ENCODE assay signal across 19 cellular contexts in genomic region chr9:132002827-132003704, GRCh38.
DNase-seq lines count a peak whose midpoint lies in the region; ATAC-seq and TF ChIP-seq lines count a peak whose summit lies in the region.
"Had no signal": no experiment of that assay in that cellular context is flagged by ENCODE, and none has a peak within 500 bp of the region (broad histone marks: within the 10 kb centered on the region; RNA-seq: fewer than 3 reads in every experiment).

No MANE protein-coding gene starts in this region.

- H3K4me2 ChIP-seq in SK-N-SH = no peak overlapping the region

- no peak overlapping the region for H3K4me3 Mint-ChIP-seq in CD8-positive, alpha-beta T cell
- H3K4me3 Mint-ChIP-seq: naive thymus-derived CD8-positive, alpha-beta T cell had no signal

- peaks cover 5% of the 10 kb centered on the region for H3F3A ChIP-seq in SK-N-SH (replicated peaks; ENCODE audit: insufficient read depth)

- H3K9me2 ChIP-seq in SK-N-SH = no peaks in the 10 kb centered on the region

- H3K4me1 Mint-ChIP-seq in CD8-positive, alpha-beta T cell (ENCODE audit: low read depth) = peaks cover 34% of the 10 kb centered on the region

- DNase-seq in CD8-positive, alpha-beta T cell = no peak
- no peak for DNase-seq in SK-N-SH
- peak; percentile 17 for DNase-seq in kidney tubule cell (ENCODE audit: low spot score)
- DNase-seq in esophagus squamous epithelium (lab: John Stamatoyannopoulos, UW) = no peak
- DNase-seq: activated CD4-positive, alpha-beta T cell treated with anti-CD3 and anti-CD28 coated beads for 48 hours; activated naive CD4-positive, alpha-beta T cell treated with anti-CD3 and anti-CD28 coated beads, Interleukin-2, amount 50 U/mL, for 16 hours; dorsolateral prefrontal cortex; naive thymus-derived CD8-positive, alpha-beta T cell; NCI-H1694 treated with DMSO at 0.1 percent for 48 hours; NCI-H446; stimulated activated CD4-positive, alpha-beta T cell treated with anti-CD3 and anti-CD28 coated beads, Interleukin-4, amount 100 ng/mL, for 4 hours; stimulated activated CD8-positive, alpha-beta memory T cell treated with anti-CD3 and anti-CD28 coated beads, Interleukin-4, amount 100 ng/mL, for 48 hours; T1000 had no signal

- H3K9me3 ChIP-seq in CD8-positive, alpha-beta T cell (ENCODE audit: low read length) = no peaks in the 10 kb centered on the region
- H3K9me3 ChIP-seq in HEK293 (ENCODE audit: control insufficient read depth, insufficient read depth, low read depth, low read length) (no peaks in the 10 kb centered on the region), SK-N-SH (0 out of 2 replicates have a peak, but pooled peaks cover 6% of the 10 kb centered on the region), esophagus squamous epithelium (no peaks in the 10 kb centered on the region)

- CTCF ChIA-PET in CD8-positive, alpha-beta T cell (lab: Charles Lee) = interaction anchor here (0.9 kb wide), 1 partner anchor 233 kb away, joined by 3 read pairs; no protein-coding TSS in a partner anchor
- CTCF ChIA-PET in HEK293 (lab: Yijun Ruan, JAX) = interaction anchor here (0.6 to 1.2 kb wide), 3 partner anchors 10 to 669 kb away, joined by 3 to 4 read pairs (median 3); no protein-coding TSS in a partner anchor
- CTCF ChIA-PET in SK-N-SH (lab: Yijun Ruan, JAX) = interaction anchor here (0.8 to 1.4 kb wide), 7 partner anchors 13 to 256 kb away, joined by 3 read pairs; no protein-coding TSS in a partner anchor

- no peak for TF ChIP-seq POLR2A in esophagus squamous epithelium (IDR thresholded peaks at IDR 0.05)

- H3K27ac Mint-ChIP-seq in CD8-positive, alpha-beta T cell = peak overlapping the region; percentile 37

- H3K27ac ChIP-seq in CD8-positive, alpha-beta T cell (ENCODE audit: low read depth, low read length) = no peak overlapping the region
- H3K27ac ChIP-seq in HEK293 (ENCODE audit: extremely low read depth, low read depth, low read length) = no peak overlapping the region
- peak overlapping the region in 1 of 2 experiments; percentile 55; a peak in 2 of 4 replicates for H3K27ac ChIP-seq in SK-N-SH (ENCODE audit: low read depth in 2 of 2, low read length in 1 of 2)
- H3K27ac ChIP-seq in esophagus squamous epithelium = no peak overlapping the region
- H3K27ac ChIP-seq: dorsolateral prefrontal cortex, SJSA1, skin epidermis had no signal

- no peaks in the 10 kb centered on the region for H3K9me3 Mint-ChIP-seq in CD8-positive, alpha-beta T cell
- H3K9me3 Mint-ChIP-seq: naive thymus-derived CD8-positive, alpha-beta T cell had no signal

- H2AFZ ChIP-seq in SK-N-SH (ENCODE audit: low read depth) = no peak overlapping the region

- H3K27me3 Mint-ChIP-seq in CD8-positive, alpha-beta T cell (ENCODE audit: low read depth) = no peaks in the 10 kb centered on the region
- H3K27me3 Mint-ChIP-seq: naive thymus-derived CD8-positive, alpha-beta T cell had no signal

- H3K27me3 ChIP-seq in CD8-positive, alpha-beta T cell (ENCODE audit: insufficient read depth, low read length) = no peaks in the 10 kb centered on the region
- H3K27me3 ChIP-seq in SK-N-SH (ENCODE audit: insufficient read depth) = no peaks in the 10 kb centered on the region
- no peaks in the 10 kb centered on the region for H3K27me3 ChIP-seq in esophagus squamous epithelium
- H3K27me3 ChIP-seq: dorsolateral prefrontal cortex, SJSA1 had no signal

- TF ChIP-seq EP300 in SK-N-SH (IDR thresholded peaks at IDR 0.05; ENCODE audit: borderline replicate concordance in 1 of 2, low read depth in 1 of 2, low read length in 1 of 2) = peak in 1 of 2 experiments; percentile 85; a peak in 2 of 4 replicates

- intact Hi-C loops in CD8-positive, alpha-beta T cell (cut with DNase I, micrococcal nuclease) = no loop called here
- intact Hi-C loops in esophagus squamous epithelium (cut with DNase I) = no loop called here

- peaks cover 21% of the 10 kb centered on the region for H3K36me3 Mint-ChIP-seq in CD8-positive, alpha-beta T cell

- no peak for TF ChIP-seq CTCF in CD8-positive, alpha-beta T cell (IDR thresholded peaks at IDR 0.05)
- no peak for TF ChIP-seq CTCF in HEK293 (tag by site-specific recombination; IDR thresholded peaks at IDR 0.05)
- no peak for TF ChIP-seq CTCF in SK-N-SH (IDR thresholded peaks at IDR 0.05)
- TF ChIP-seq CTCF in esophagus squamous epithelium (IDR thresholded peaks at IDR 0.05) = no peak

- H3K4me3 ChIP-seq in CD8-positive, alpha-beta T cell (ENCODE audit: low read depth, low read length) = no peak overlapping the region
- H3K4me3 ChIP-seq in HEK293 (ENCODE audit: low read depth, low read length) = no peak overlapping the region
- no peak overlapping the region for H3K4me3 ChIP-seq in SK-N-SH (ENCODE audit: low read depth in 2 of 2, low read length in 1 of 2)
- no peak overlapping the region for H3K4me3 ChIP-seq in esophagus squamous epithelium
- H3K4me3 ChIP-seq: dorsolateral prefrontal cortex, SJSA1, skin epidermis had no signal

- ATAC-seq in CD8-positive, alpha-beta T cell = no peak
- ATAC-seq in HG02678 (IDR thresholded peaks at IDR 0.05; ENCODE audit: unreplicated experiment) (no peak), HG02610 (IDR thresholded peaks at IDR 0.05; ENCODE audit: unreplicated experiment) (no peak)
- ATAC-seq: esophagus mucosa; naive thymus-derived CD8-positive, alpha-beta T cell had no signal

- POLR2A ChIA-PET in CD8-positive, alpha-beta T cell (lab: Charles Lee) = interaction anchor here (0.7 kb wide), 1 partner anchor 15 kb away, joined by 4 read pairs; no protein-coding TSS in a partner anchor
- POLR2A ChIA-PET in HEK293 (lab: Yijun Ruan, JAX) = interaction anchor here (0.6 to 0.7 kb wide), 2 partner anchors 104 to 168 kb away, joined by 5 to 6 read pairs; no protein-coding TSS in a partner anchor
- POLR2A ChIA-PET in SK-N-SH (lab: Yijun Ruan, JAX) = no interaction called here

- WGBS in SK-N-SH (ENCODE audit: low lambda C conversion rate) = 85% methylated on average over 6 of the region's 7 CpGs
- 80 to 91% methylated on average over 4 to 7 of the region's 7 CpGs for WGBS in esophagus squamous epithelium, 2 donors

- no peaks in the 10 kb centered on the region; the same call in 1 of the 2 replicates for H3K79me2 ChIP-seq in SK-N-SH (ENCODE audit: insufficient read depth)

- no peaks in the 10 kb centered on the region; the same call in 1 of the 2 replicates for H4K20me1 ChIP-seq in SK-N-SH (ENCODE audit: insufficient read depth)

- no peaks in the 10 kb centered on the region for H3K36me3 ChIP-seq in CD8-positive, alpha-beta T cell (ENCODE audit: insufficient read depth, low read length)
- H3K36me3 ChIP-seq in HEK293 (ENCODE audit: control insufficient read depth in 2 of 2, insufficient read depth in 1 of 2, low read length in 2 of 2) (no peaks in the 10 kb centered on the region), SK-N-SH (replicated peaks in 1 of 2; ENCODE audit: control insufficient read depth in 1 of 2, insufficient read depth in 2 of 2, low read length in 1 of 2) (peaks cover 0 to 6% of the 10 kb centered on the region in 2 experiments), esophagus squamous epithelium (no peaks in the 10 kb centered on the region)

- H3K9ac ChIP-seq in SK-N-SH = no peak overlapping the region

- TF ChIP-seq RAD21 in SK-N-SH (IDR thresholded peaks at IDR 0.05; ENCODE audit: low read length) = peak; percentile 16; the same call in 1 of the 2 replicates

- H3K4me1 ChIP-seq in CD8-positive, alpha-beta T cell (ENCODE audit: insufficient read depth, low read length) = no peaks in the 10 kb centered on the region
- peaks cover under 1% of the 10 kb centered on the region; the same call in 1 of the 2 replicates for H3K4me1 ChIP-seq in HEK293 (ENCODE audit: control insufficient read depth, insufficient read depth, low read length)
- H3K4me1 ChIP-seq in SK-N-SH (ENCODE audit: control insufficient read depth in 1 of 2, insufficient read depth in 2 of 2, low read depth in 1 of 2, low read length in 1 of 2) = peaks cover 31 to 43% of the 10 kb centered on the region in 2 experiments
- peaks cover 21 to 32% (median 21%) of the 10 kb centered on the region in 3 donors for H3K4me1 ChIP-seq in esophagus squamous epithelium

TF ChIP-seq in HEK293, 187 proteins besides CTCF, POLR2A, EP300 and RAD21:
- TF ChIP-seq WT1 (tag by site-specific recombination; IDR thresholded peaks at IDR 0.05) (no peak), ZNF362 (tag by site-specific recombination; IDR thresholded peaks at IDR 0.05) (0 out of 2 replicates have a peak, but pooled peaks have one; percentile 50)
TF ChIP-seq in HEK293: peak in this region for 1.

TF ChIP-seq in SK-N-SH, 30 proteins besides CTCF, POLR2A, EP300 and RAD21:
- TF ChIP-seq CHD2 (IDR thresholded peaks at IDR 0.05; ENCODE audit: low read length, partially characterized antibody) = peak; percentile 28
- TF ChIP-seq SIN3A (IDR thresholded peaks at IDR 0.05; ENCODE audit: borderline replicate concordance, low read depth, low read length) = no peak
- TF ChIP-seq ZBTB33 (IDR thresholded peaks at IDR 0.05; ENCODE audit: borderline replicate concordance, low read depth) = no peak
- TF ChIP-seq PBX3 (IDR thresholded peaks at IDR 0.05) = 0 out of 2 replicates have a peak, but pooled peaks have one; percentile 17
- TF ChIP-seq GATA2 (CRISPR knock-in tag; IDR thresholded peaks at IDR 0.05) = peak; percentile 42; the same call in 1 of the 2 replicates
- peak; percentile 60; the same call in 1 of the 2 replicates for TF ChIP-seq RCOR1 (IDR thresholded peaks at IDR 0.05; ENCODE audit: low read length)
- no peak for TF ChIP-seq EZH2phosphoT487 (IDR thresholded peaks at IDR 0.05; ENCODE audit: borderline replicate concordance, low read depth)
